15 cellular contexts compared by ENCODE assay signal in genomic region chr4:164177186-164177585, GRCh38.
"Had no signal": no experiment of that assay in that cellular context is flagged by ENCODE, and none has a peak within 500 bp of the region (broad histone marks: within the 10 kb centered on the region; RNA-seq: fewer than 3 reads in every experiment).

No MANE protein-coding gene starts in this region.

- H3K27ac ChIP-seq: colonic mucosa, left lung, right atrium auricular region, tibial artery, WERI-Rb-1 had no signal

- ATAC-seq: activated CD8-positive, alpha-beta T cell treated with anti-CD3 and anti-CD28 coated beads, Interleukin-2, amount 10 ng/mL, durations not matched to agents 7 days and 5 days; activated naive CD8-positive, alpha-beta T cell treated with anti-CD3 and anti-CD28 coated beads, Interleukin-2, amount 50 U/mL, for 24 hours; left lung; T-cell had no signal

- DNase-seq: activated CD4-positive, alpha-beta T cell treated with anti-CD3 and anti-CD28 coated beads, Interleukin-2, amount 50 U/mL, for 1 hour; activated CD4-positive, CD25-positive, alpha-beta regulatory T cell treated with anti-CD3 and anti-CD28 coated beads, Interleukin-2, amount 50 U/mL, for 72 hours; activated CD8-positive, alpha-beta T cell treated with anti-CD3 and anti-CD28 coated beads, Interleukin-2, amount 10 ng/mL, durations not matched to agents 7 days and 5 days; activated gamma-delta T cell; activated naive CD4-positive, alpha-beta T cell treated with anti-CD3 and anti-CD28 coated beads, Interleukin-2, amount 50 U/mL, for 16 hours; activated naive CD8-positive, alpha-beta T cell treated with anti-CD3 and anti-CD28 coated beads, Interleukin-2, amount 50 U/mL, for 24 hours; colonic mucosa; immature natural killer cell; left lung; stimulated activated CD4-positive, alpha-beta T cell treated with anti-CD3 and anti-CD28 coated beads, Interleukin-4, amount 100 ng/mL, for 24 hours; stimulated activated naive CD4-positive, alpha-beta T cell treated with Interleukin-2 at 50 U/mL for 16 hours; T-cell; tibial artery; WERI-Rb-1 had no signal
